In the genomic region with DNA sequence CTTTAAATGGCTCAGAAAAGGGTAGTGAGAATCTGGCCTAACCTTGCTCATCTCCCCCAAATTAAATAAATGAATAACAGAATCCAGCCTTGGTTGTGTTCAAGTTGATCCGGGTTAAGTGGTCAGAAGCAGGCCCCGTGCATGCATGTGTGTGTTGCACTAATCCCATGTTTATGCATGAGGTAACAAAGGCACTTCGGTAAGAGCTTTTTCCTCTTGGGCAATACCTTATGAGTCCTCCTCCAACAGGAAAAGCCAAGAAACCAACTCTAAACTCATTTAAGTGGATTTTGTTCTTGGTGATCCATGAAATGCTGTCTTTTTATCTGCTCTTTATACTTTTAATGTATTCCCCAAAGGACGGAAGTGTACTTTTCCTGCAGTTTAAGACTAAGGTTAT, we compare ENCODE assay signal across 19 cellular contexts.
DNase-seq lines count a peak whose midpoint lies in the region; ATAC-seq, FAIRE-seq and TF ChIP-seq lines count a peak whose summit lies in the region.
"Had no signal": no experiment of that assay in that cellular context is flagged by ENCODE, and none has a peak within 500 bp of the region (broad histone marks: within the 10 kb centered on the region; RNA-seq: fewer than 3 reads in every experiment).

No MANE protein-coding gene starts in this region.

- H3K4me3 Mint-ChIP-seq in MCF 10A (ENCODE audit: unreplicated experiment), result no peak overlapping the region
- H3K4me3 Mint-ChIP-seq in nephron progenitor cell, result peak overlapping the region; percentile 6
- H3K4me3 Mint-ChIP-seq in activated CD4-positive, alpha-beta memory T cell treated with anti-CD3 and anti-CD28 coated beads, Interleukin-2, amount 10 ng/mL, durations not matched to agents 7 days and 5 days, result no peak overlapping the region

- no peak for TF ChIP-seq CTCF in MCF 10A (IDR thresholded peaks at IDR 0.05; ENCODE audit: unreplicated experiment)
- TF ChIP-seq CTCF in breast epithelium (IDR thresholded peaks at IDR 0.05), result no peak
- no peak for TF ChIP-seq CTCF in nephron progenitor cell (IDR thresholded peaks at IDR 0.05)

- no peaks in the 10 kb centered on the region for H3K9me3 ChIP-seq in breast epithelium

- no TSS peak for BruUV-seq in MCF 10A (replicated peaks; lab: Mats Ljungman, UMichigan)

- TF ChIP-seq POLR2A in breast epithelium (IDR thresholded peaks at IDR 0.05), result no peak

- H3K9me3 Mint-ChIP-seq in MCF 10A (ENCODE audit: unreplicated experiment) (no peaks in the 10 kb centered on the region), nephron progenitor cell (no peaks in the 10 kb centered on the region)
- H3K9me3 Mint-ChIP-seq in activated CD4-positive, alpha-beta memory T cell treated with anti-CD3 and anti-CD28 coated beads, Interleukin-2, amount 10 ng/mL, durations not matched to agents 7 days and 5 days, result no peaks in the 10 kb centered on the region

- no peaks in the 10 kb centered on the region for H3K4me1 ChIP-seq in breast epithelium

- no peak overlapping the region for H3K27ac Mint-ChIP-seq in MCF 10A (ENCODE audit: low read depth, unreplicated experiment)
- H3K27ac Mint-ChIP-seq in nephron progenitor cell, result no peak overlapping the region
- H3K27ac Mint-ChIP-seq in activated CD4-positive, alpha-beta memory T cell treated with anti-CD3 and anti-CD28 coated beads, Interleukin-2, amount 10 ng/mL, durations not matched to agents 7 days and 5 days, result no peak overlapping the region

- H3K36me3 Mint-ChIP-seq in MCF 10A (ENCODE audit: insufficient read depth, unreplicated experiment) (no peaks in the 10 kb centered on the region), nephron progenitor cell (ENCODE audit: low read depth) (no peaks in the 10 kb centered on the region)
- H3K36me3 Mint-ChIP-seq in activated CD4-positive, alpha-beta memory T cell treated with anti-CD3 and anti-CD28 coated beads, Interleukin-2, amount 10 ng/mL, durations not matched to agents 7 days and 5 days (ENCODE audit: low read depth), result no peaks in the 10 kb centered on the region

- ATAC-seq in esophagus mucosa, result peak; percentile 29
- no peak for ATAC-seq in GM18870 (IDR thresholded peaks at IDR 0.05; ENCODE audit: unreplicated experiment)
- ATAC-seq: HepG2, Panc1 had no signal

- POLR2A ChIA-PET in MCF 10A (lab: Yijun Ruan, JAX), result no interaction called here
- POLR2A ChIA-PET in activated CD4-positive, alpha-beta memory T cell treated with anti-CD3 and anti-CD28 coated beads, Interleukin-2, amount 10 ng/mL, durations not matched to agents 7 days and 5 days (lab: Charles Lee), result no interaction called here

- no peaks in the 10 kb centered on the region for H3K4me1 Mint-ChIP-seq in MCF 10A (ENCODE audit: insufficient read depth, unreplicated experiment)
- H3K4me1 Mint-ChIP-seq in nephron progenitor cell, result peaks cover 69% of the 10 kb centered on the region
- peaks cover 8% of the 10 kb centered on the region for H3K4me1 Mint-ChIP-seq in activated CD4-positive, alpha-beta memory T cell treated with anti-CD3 and anti-CD28 coated beads, Interleukin-2, amount 10 ng/mL, durations not matched to agents 7 days and 5 days

- no peak overlapping the region for H3K4me3 ChIP-seq in breast epithelium

- CTCF ChIA-PET in MCF 10A (lab: Yijun Ruan, JAX), result interaction anchor here (1.8 kb wide), 1 partner anchor 665 kb away, joined by 9 read pairs; no protein-coding TSS in a partner anchor
- CTCF ChIA-PET in activated CD4-positive, alpha-beta memory T cell treated with anti-CD3 and anti-CD28 coated beads, Interleukin-2, amount 10 ng/mL, durations not matched to agents 7 days and 5 days (lab: Charles Lee), result interaction anchor here (3.4 kb wide), 1 partner anchor 8 kb away, joined by 22 read pairs; no protein-coding TSS in a partner anchor

- H3K27ac ChIP-seq in breast epithelium, result no peak overlapping the region
- H3K27ac ChIP-seq: C4-2B, KMS-11 had no signal

- FAIRE-seq in RCC 7860 (lab: Jason Lieb, UNC), result no peak
- FAIRE-seq: GM12892, H54, HepG2 had no signal

- intact Hi-C loops in MCF 10A (cut with micrococcal nuclease), result no loop called here
- intact Hi-C loops in breast epithelium (cut with DNase I; ENCODE audit: low total_unique reads), result no loop called here

- no peaks in the 10 kb centered on the region for H3K27me3 ChIP-seq in breast epithelium

- H3K36me3 ChIP-seq in breast epithelium, result no peaks in the 10 kb centered on the region

- H3K27me3 Mint-ChIP-seq in MCF 10A (ENCODE audit: insufficient read depth, unreplicated experiment) (peaks cover 96% of the 10 kb centered on the region), nephron progenitor cell (ENCODE audit: low read depth, poor library complexity) (peaks cover 6% of the 10 kb centered on the region)
- peaks cover 29% of the 10 kb centered on the region for H3K27me3 Mint-ChIP-seq in activated CD4-positive, alpha-beta memory T cell treated with anti-CD3 and anti-CD28 coated beads, Interleukin-2, amount 10 ng/mL, durations not matched to agents 7 days and 5 days

- DNase-seq in MCF 10A (ENCODE audit: unreplicated experiment), result peak; percentile 9
- no peak for DNase-seq in breast epithelium (ENCODE audit: low spot score in 2 of 2)
- DNase-seq in nephron progenitor cell, result no peak
- DNase-seq in midbrain (lab: John Stamatoyannopoulos, UW), result no peak
- DNase-seq in activated CD4-positive, alpha-beta memory T cell treated with anti-CD3 and anti-CD28 coated beads, Interleukin-2, amount 10 ng/mL, durations not matched to agents 7 days and 5 days, result no peak
- no peak for DNase-seq in RCC 7860 (ENCODE audit: low spot score)
- DNase-seq: NCI-H1048, NCI-H146, NCI-H2081, NCI-H510A treated with DMSO at 0.1 percent for 48 hours, Right ventricle myocardium superior had no signal
